Comparison of ENCODE assay signal across 13 cellular contexts in the genomic region with DNA sequence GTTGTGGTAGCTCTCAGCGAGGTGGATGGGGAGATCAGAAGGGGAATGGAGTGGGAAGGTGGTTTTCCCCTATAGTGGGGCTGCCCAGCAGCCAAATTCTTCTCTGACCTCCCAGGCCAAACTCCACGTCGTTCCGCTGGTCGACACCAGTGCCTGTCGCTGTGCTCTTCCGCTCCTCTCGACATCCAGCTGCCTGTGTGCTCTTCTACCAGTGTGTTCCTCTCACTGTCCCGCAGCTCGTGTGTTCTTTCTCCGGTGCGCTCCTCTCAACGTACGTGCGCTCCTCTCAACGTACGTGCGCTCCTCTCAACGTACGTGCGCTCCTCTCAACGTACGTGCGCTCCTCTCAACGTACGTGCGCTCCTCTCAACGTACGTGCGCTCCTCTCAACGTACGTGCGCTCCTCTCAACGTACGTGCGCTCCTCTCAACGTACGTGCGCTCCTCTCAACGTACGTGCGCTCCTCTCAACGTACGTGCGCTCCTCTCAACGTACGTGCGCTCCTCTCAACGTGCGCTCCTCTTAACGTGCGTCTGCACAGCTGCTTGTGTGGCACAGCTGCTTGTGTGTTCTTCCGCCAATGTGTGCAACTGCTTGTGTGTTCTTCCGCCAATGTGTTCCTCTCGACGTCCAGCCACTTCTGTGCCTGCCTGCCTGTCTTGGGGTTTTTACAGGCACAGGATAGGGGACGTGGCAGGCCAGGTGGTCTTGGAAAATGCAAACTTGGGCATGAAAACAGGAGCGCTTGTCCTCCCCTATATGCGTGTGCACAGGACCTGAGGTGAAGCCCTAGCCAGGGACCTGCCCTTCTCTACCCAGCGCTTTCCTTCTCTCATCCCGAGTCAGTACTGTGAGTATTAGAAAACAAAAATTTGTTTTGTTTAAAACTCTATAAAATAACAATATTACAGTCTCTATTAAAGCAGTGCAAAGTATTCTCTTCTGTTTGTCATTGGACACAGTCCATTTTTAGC.
A peak's percentile ranks its signal among the peaks of the same experiment; 100 is the strongest.
DNase-seq lines count a peak whose midpoint lies in the region; ATAC-seq and TF ChIP-seq lines count a peak whose summit lies in the region.
"Had no signal": no experiment of that assay in that cellular context is flagged by ENCODE, and none has a peak within 500 bp of the region (broad histone marks: within the 10 kb centered on the region; RNA-seq: fewer than 3 reads in every experiment).

No MANE protein-coding gene starts in this region.

- DNase-seq in activated T-cell treated with anti-CD3 and anti-CD28 coated beads, Interleukin-2, amount 50 U/mL, for 24 hours: no peak
- DNase-seq in activated T-cell treated with anti-CD3 and anti-CD28 coated beads, Interleukin-2, amount 50 U/mL, for 4 hours: no peak
- DNase-seq in SHP77 (lab: John Stamatoyannopoulos, UW): peak; percentile 89 to 92
- peak; percentile 2 to 42 for DNase-seq in fibroblast of lung (ENCODE audit: low read depth in 2 of 2)
- DNase-seq in globus pallidus (ENCODE audit: low spot score): no peak
- no peak for DNase-seq in NCI-H526 treated with DMSO at 0.1 percent for 48 hours (lab: John Stamatoyannopoulos, UW)
- no peak for DNase-seq in effector CD8-positive, alpha-beta T cell (lab: John Stamatoyannopoulos, UW)
- DNase-seq: EL, esophagus squamous epithelium had no signal

- no peaks in the 10 kb centered on the region for H3K4me1 ChIP-seq in fibroblast of lung (ENCODE audit: control insufficient read depth, extremely low read depth, insufficient read depth, low read length)
- H3K4me1 ChIP-seq: esophagus squamous epithelium, parathyroid adenoma, thyroid gland had no signal

- no peaks in the 10 kb centered on the region for H3K27me3 Mint-ChIP-seq in activated T-cell treated with anti-CD3 and anti-CD28 coated beads, Interleukin-2, amount 50 U/mL, for 24 hours
- H3K27me3 Mint-ChIP-seq in activated T-cell treated with anti-CD3 and anti-CD28 coated beads, Interleukin-2, amount 50 U/mL, for 4 hours (ENCODE audit: low read depth): no peaks in the 10 kb centered on the region
- no peaks in the 10 kb centered on the region for H3K27me3 Mint-ChIP-seq in stimulated activated memory B cell treated with anti-CD40 and anti-IgM and Interleukin-4, amounts not matched to agents 10 μg/mL and 1 μg/mL and 100 μg/mL, for 72 hours
- H3K27me3 Mint-ChIP-seq: T-cell had no signal

- H3K27ac Mint-ChIP-seq in activated T-cell treated with anti-CD3 and anti-CD28 coated beads, Interleukin-2, amount 50 U/mL, for 24 hours: no peak overlapping the region
- no peak overlapping the region for H3K27ac Mint-ChIP-seq in stimulated activated memory B cell treated with anti-CD40 and anti-IgM and Interleukin-4, amounts not matched to agents 10 μg/mL and 1 μg/mL and 100 μg/mL, for 72 hours
- H3K27ac Mint-ChIP-seq: T-cell had no signal

- no peak for TF ChIP-seq CTCF in fibroblast of lung (conservative IDR thresholded peaks at IDR 0.05 in 1 of 2, IDR thresholded peaks at IDR 0.05 in 1 of 2; ENCODE audit: low read depth in 1 of 2, low read length in 2 of 2)

- H2AFZ ChIP-seq in fibroblast of lung (ENCODE audit: low read length): no peak overlapping the region
- H2AFZ ChIP-seq: parathyroid adenoma had no signal

- no peak overlapping the region for H3K27ac ChIP-seq in fibroblast of lung (ENCODE audit: insufficient read depth, low read length)
- H3K27ac ChIP-seq: esophagus squamous epithelium, parathyroid adenoma, thyroid gland had no signal

- no peak overlapping the region for H3K4me2 ChIP-seq in fibroblast of lung (ENCODE audit: extremely low read depth, insufficient read depth, low read length)

- no peak for ATAC-seq in activated T-cell treated with anti-CD3 and anti-CD28 coated beads, Interleukin-2, amount 50 U/mL, for 4 hours
- ATAC-seq in stimulated activated memory B cell treated with anti-CD40 and anti-IgM and Interleukin-4, amounts not matched to agents 10 μg/mL and 1 μg/mL and 100 μg/mL, for 72 hours: no peak
- ATAC-seq: T-cell had no signal

- H3K27me3 ChIP-seq in fibroblast of lung (ENCODE audit: control insufficient read depth, insufficient read depth, low read length): no peaks in the 10 kb centered on the region
- H3K27me3 ChIP-seq: esophagus squamous epithelium, thyroid gland had no signal

- no peaks in the 10 kb centered on the region for H3K4me1 Mint-ChIP-seq in activated T-cell treated with anti-CD3 and anti-CD28 coated beads, Interleukin-2, amount 50 U/mL, for 24 hours (ENCODE audit: low read depth)
- H3K4me1 Mint-ChIP-seq in activated T-cell treated with anti-CD3 and anti-CD28 coated beads, Interleukin-2, amount 50 U/mL, for 4 hours (ENCODE audit: low read depth): no peaks in the 10 kb centered on the region
- no peaks in the 10 kb centered on the region for H3K4me1 Mint-ChIP-seq in stimulated activated memory B cell treated with anti-CD40 and anti-IgM and Interleukin-4, amounts not matched to agents 10 μg/mL and 1 μg/mL and 100 μg/mL, for 72 hours
- H3K4me1 Mint-ChIP-seq: T-cell had no signal

- no peaks in the 10 kb centered on the region for H3K79me2 ChIP-seq in fibroblast of lung (ENCODE audit: control insufficient read depth, insufficient read depth, low read length)
- H3K79me2 ChIP-seq: parathyroid adenoma had no signal

- H3K4me3 ChIP-seq in fibroblast of lung (replicated peaks in 1 of 4; ENCODE audit: control extremely low read depth in 1 of 4, insufficient read depth in 1 of 4, low read depth in 3 of 4, low read length in 4 of 4): peak overlapping the region in 1 of 4 experiments; percentile 37
- H3K4me3 ChIP-seq: esophagus squamous epithelium, thyroid gland had no signal

- no peaks in the 10 kb centered on the region for H3K36me3 Mint-ChIP-seq in activated T-cell treated with anti-CD3 and anti-CD28 coated beads, Interleukin-2, amount 50 U/mL, for 24 hours (ENCODE audit: low read depth)
- no peaks in the 10 kb centered on the region for H3K36me3 Mint-ChIP-seq in activated T-cell treated with anti-CD3 and anti-CD28 coated beads, Interleukin-2, amount 50 U/mL, for 4 hours (ENCODE audit: insufficient read depth)
- no peaks in the 10 kb centered on the region for H3K36me3 Mint-ChIP-seq in stimulated activated memory B cell treated with anti-CD40 and anti-IgM and Interleukin-4, amounts not matched to agents 10 μg/mL and 1 μg/mL and 100 μg/mL, for 72 hours
- H3K36me3 Mint-ChIP-seq: T-cell had no signal

- H3K36me3 ChIP-seq in fibroblast of lung (ENCODE audit: control insufficient read depth, insufficient read depth, low read length): no peaks in the 10 kb centered on the region
- H3K36me3 ChIP-seq: esophagus squamous epithelium, thyroid gland had no signal

- no peaks in the 10 kb centered on the region for H3K9me3 ChIP-seq in fibroblast of lung (ENCODE audit: control insufficient read depth, insufficient read depth, low read depth, low read length)
- H3K9me3 ChIP-seq: esophagus squamous epithelium, thyroid gland had no signal

- no peaks in the 10 kb centered on the region for H4K20me1 ChIP-seq in fibroblast of lung (ENCODE audit: control insufficient read depth, extremely low read depth, insufficient read depth, low read length)

- H3K4me3 Mint-ChIP-seq in activated T-cell treated with anti-CD3 and anti-CD28 coated beads, Interleukin-2, amount 50 U/mL, for 24 hours: peak overlapping the region; percentile 26
- no peak overlapping the region for H3K4me3 Mint-ChIP-seq in activated T-cell treated with anti-CD3 and anti-CD28 coated beads, Interleukin-2, amount 50 U/mL, for 4 hours
- peak overlapping the region; percentile 54 for H3K4me3 Mint-ChIP-seq in stimulated activated memory B cell treated with anti-CD40 and anti-IgM and Interleukin-4, amounts not matched to agents 10 μg/mL and 1 μg/mL and 100 μg/mL, for 72 hours

- H3K9ac ChIP-seq in fibroblast of lung (ENCODE audit: insufficient read depth, low read length): no peak overlapping the region
- H3K9ac ChIP-seq: parathyroid adenoma had no signal

- H3K9me3 Mint-ChIP-seq in activated T-cell treated with anti-CD3 and anti-CD28 coated beads, Interleukin-2, amount 50 U/mL, for 24 hours: peaks cover 10% of the 10 kb centered on the region
- peaks cover 12% of the 10 kb centered on the region for H3K9me3 Mint-ChIP-seq in activated T-cell treated with anti-CD3 and anti-CD28 coated beads, Interleukin-2, amount 50 U/mL, for 4 hours
- peaks cover 6% of the 10 kb centered on the region for H3K9me3 Mint-ChIP-seq in stimulated activated memory B cell treated with anti-CD40 and anti-IgM and Interleukin-4, amounts not matched to agents 10 μg/mL and 1 μg/mL and 100 μg/mL, for 72 hours

Comparison
In these comparisons a context has a peak if more than half of its experiments do, and no peak if none do; other contexts are left out.
1. DNase-seq: peak in SHP77 (2 of 2) and fibroblast of lung (2 of 2); none in activated T-cell treated with anti-CD3 and anti-CD28 coated beads, Interleukin-2, amount 50 U/mL, for 24 hours (single experiment), activated T-cell treated with anti-CD3 and anti-CD28 coated beads, Interleukin-2, amount 50 U/mL, for 4 hours (single experiment), globus pallidus (single experiment), NCI-H526 treated with DMSO at 0.1 percent for 48 hours (single experiment) and effector CD8-positive, alpha-beta T cell (single experiment).